ENCODE assay signal across 32 cellular contexts in the genomic region with DNA sequence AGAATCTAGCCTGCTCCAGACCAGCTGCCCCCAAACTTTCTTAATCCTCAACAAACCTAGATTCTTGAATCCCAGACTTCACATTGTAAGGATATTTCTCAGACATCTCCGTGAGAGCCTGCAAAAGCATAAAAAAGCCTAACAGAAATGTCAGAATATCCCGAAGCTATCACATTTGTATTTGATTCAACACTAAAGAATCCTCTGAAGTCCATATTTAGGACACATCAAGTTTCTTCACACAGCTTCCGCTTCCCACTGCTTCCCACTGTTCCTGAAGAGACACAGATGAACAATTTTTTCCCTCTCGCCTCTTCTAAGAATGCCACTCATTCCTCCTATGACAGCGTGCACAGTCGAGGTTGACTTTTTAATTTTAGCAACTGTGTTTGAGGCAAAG.
DNase-seq lines count a peak whose midpoint lies in the region; ATAC-seq and TF ChIP-seq lines count a peak whose summit lies in the region.
"Had no signal": no experiment of that assay in that cellular context is flagged by ENCODE, and none has a peak within 500 bp of the region (broad histone marks: within the 10 kb centered on the region; RNA-seq: fewer than 3 reads in every experiment).

No MANE protein-coding gene starts in this region.

- H3K27me3 Mint-ChIP-seq in HFFc6 (ENCODE audit: insufficient read depth), result no peaks in the 10 kb centered on the region
- H3K27me3 Mint-ChIP-seq: memory B cell had no signal

- H3K27me3 ChIP-seq in right lobe of liver, result no peaks in the 10 kb centered on the region
- H3K27me3 ChIP-seq: BE2C, left lung, neural progenitor cell, spleen, upper lobe of right lung had no signal

- no peak overlapping the region for H3K27ac ChIP-seq in right lobe of liver
- H3K27ac ChIP-seq: left lung, neural progenitor cell, PC-9, spleen, upper lobe of right lung had no signal

- H3K4me3 ChIP-seq in AG09309 (ENCODE audit: control insufficient read depth, low read depth, low read length), result no peak overlapping the region
- no peak overlapping the region for H3K4me3 ChIP-seq in cardiac fibroblast (replicated peaks in 1 of 2; ENCODE audit: low read depth in 2 of 2, low read length in 2 of 2)
- H3K4me3 ChIP-seq in right lobe of liver, result no peak overlapping the region
- H3K4me3 ChIP-seq: left lung, neural progenitor cell, PC-9, spleen, upper lobe of right lung had no signal

- DNase-seq in AG09309 (ENCODE audit: low read depth) (peak; percentile 52), HFFc6 (peak; percentile 59), cardiac fibroblast (ENCODE audit: low read depth in 2 of 2) (peak; percentile 8 to 38), myocyte (ENCODE audit: low read depth) (peak; percentile 57), NCI-H1694 (lab: John Stamatoyannopoulos, UW) (no peak), right lobe of liver (no peak)
- DNase-seq: activated CD4-positive, alpha-beta T cell treated with anti-CD3 and anti-CD28 coated beads, Interleukin-2, amount 50 U/mL, for 48 hours; activated CD8-positive, alpha-beta memory T cell treated with anti-CD3 and anti-CD28 coated beads, Interleukin-2, amount 50 U/mL, for 48 hours; activated naive CD4-positive, alpha-beta T cell treated with Interleukin-2 at 50 U/mL for 16 hours; BE2C; DMS153; effector CD8-positive, alpha-beta T cell; glutamatergic neuron; H7; islet precursor cell; KBM-7; left lung; NCI-H1105 treated with DMSO at 0.1 percent for 48 hours; NCI-H2029 treated with DMSO at 0.1 percent for 48 hours; NCI-H526; PC-9; SK-N-SH; spleen; stimulated activated CD4-positive, alpha-beta T cell treated with anti-CD3 and anti-CD28 coated beads, Interleukin-2, amount 100 ng/mL, for 24 hours; stimulated activated naive CD8-positive, alpha-beta T cell treated with anti-CD3 and anti-CD28 coated beads, Interleukin-15, Interleukin-2, amounts not matched to agents 100 U/mL and 50 U/mL, for 24 hours; upper lobe of right lung had no signal

- peak overlapping the region; percentile 75 for H3K27ac Mint-ChIP-seq in HFFc6
- H3K27ac Mint-ChIP-seq: activated T-helper 1 cell treated with anti-CD3 and anti-CD28 coated beads, Interleukin-12 subunit alpha, Interleukin-12 subunit beta, Interleukin-2, Interleukin-4 antibody, amounts not matched to agents 30 ng/mL and 10 ng/mL and 1 ng/mL, durations not matched to agents 14 hours and 24 hours and 36 hours; memory B cell; neural progenitor cell had no signal

- H3K4me1 ChIP-seq in right lobe of liver, result no peaks in the 10 kb centered on the region
- H3K4me1 ChIP-seq: BE2C, left lung, neural progenitor cell, spleen, upper lobe of right lung had no signal

- no peaks in the 10 kb centered on the region for H3K36me3 Mint-ChIP-seq in HFFc6 (ENCODE audit: low read depth)
- H3K36me3 Mint-ChIP-seq: memory B cell, neural progenitor cell had no signal

- TF ChIP-seq CTCF in AG09309 (IDR thresholded peaks at IDR 0.05; ENCODE audit: control insufficient read depth, insufficient read depth, low read depth, low read length, missing control alignments), result no peak
- TF ChIP-seq CTCF in HFFc6 (IDR thresholded peaks at IDR 0.05), result no peak
- no peak for TF ChIP-seq CTCF in cardiac fibroblast (IDR thresholded peaks at IDR 0.05; ENCODE audit: low read depth, low read length)
- TF ChIP-seq CTCF in right lobe of liver (IDR thresholded peaks at IDR 0.05), result no peak

- WGBS in right lobe of liver (ENCODE audit: insufficient coverage, low coverage, low lambda C conversion rate, missing lambda C conversion rate), result 64% methylated on average over 6 of the region's 6 CpGs

- H3K9me3 Mint-ChIP-seq in HFFc6, result no peaks in the 10 kb centered on the region
- H3K9me3 Mint-ChIP-seq: activated T-helper 1 cell treated with anti-CD3 and anti-CD28 coated beads, Interleukin-12 subunit alpha, Interleukin-12 subunit beta, Interleukin-2, Interleukin-4 antibody, amounts not matched to agents 30 ng/mL and 10 ng/mL and 1 ng/mL, durations not matched to agents 14 hours and 24 hours and 36 hours; neural progenitor cell had no signal

- no peaks in the 10 kb centered on the region for H3K36me3 ChIP-seq in right lobe of liver
- H3K36me3 ChIP-seq: BE2C, left lung, neural progenitor cell, spleen, upper lobe of right lung had no signal

- intact Hi-C loops in right lobe of liver (cut with DNase I), result no loop called here

- H3K9me3 ChIP-seq in right lobe of liver, result no peaks in the 10 kb centered on the region
- H3K9me3 ChIP-seq: BE2C, left lung, SK-N-SH, spleen, upper lobe of right lung had no signal

- ATAC-seq in GM21737 (IDR thresholded peaks at IDR 0.05; ENCODE audit: unreplicated experiment) (no peak), right lobe of liver (no peak), HG02938 (IDR thresholded peaks at IDR 0.05; ENCODE audit: unreplicated experiment) (no peak)
- ATAC-seq: left lung; Right ventricle myocardium inferior; stimulated activated naive CD8-positive, alpha-beta T cell treated with anti-CD3 and anti-CD28 coated beads, Interleukin-15, Interleukin-2, amounts not matched to agents 100 U/mL and 50 U/mL, for 24 hours; upper lobe of right lung had no signal

- TF ChIP-seq POLR2A in right lobe of liver (IDR thresholded peaks at IDR 0.05), result no peak

- peaks cover 58% of the 10 kb centered on the region for H3K4me1 Mint-ChIP-seq in HFFc6 (ENCODE audit: low read depth)
- H3K4me1 Mint-ChIP-seq: memory B cell, neural progenitor cell had no signal

- H3K4me3 Mint-ChIP-seq in HFFc6, result peak overlapping the region; percentile 44
- H3K4me3 Mint-ChIP-seq: activated T-helper 1 cell treated with anti-CD3 and anti-CD28 coated beads, Interleukin-12 subunit alpha, Interleukin-12 subunit beta, Interleukin-2, Interleukin-4 antibody, amounts not matched to agents 30 ng/mL and 10 ng/mL and 1 ng/mL, durations not matched to agents 14 hours and 24 hours and 36 hours; memory B cell; neural progenitor cell had no signal

Comparison
In these comparisons a context has a peak if more than half of its experiments do, and no peak if none do; other contexts are left out.
1. DNase-seq: peak in AG09309 (single experiment), HFFc6 (single experiment), cardiac fibroblast (2 of 2) and myocyte (single experiment); none in NCI-H1694 (single experiment) and right lobe of liver (0 of 3).